1 cellular context compared by ENCODE assay signal in the genomic region with DNA sequence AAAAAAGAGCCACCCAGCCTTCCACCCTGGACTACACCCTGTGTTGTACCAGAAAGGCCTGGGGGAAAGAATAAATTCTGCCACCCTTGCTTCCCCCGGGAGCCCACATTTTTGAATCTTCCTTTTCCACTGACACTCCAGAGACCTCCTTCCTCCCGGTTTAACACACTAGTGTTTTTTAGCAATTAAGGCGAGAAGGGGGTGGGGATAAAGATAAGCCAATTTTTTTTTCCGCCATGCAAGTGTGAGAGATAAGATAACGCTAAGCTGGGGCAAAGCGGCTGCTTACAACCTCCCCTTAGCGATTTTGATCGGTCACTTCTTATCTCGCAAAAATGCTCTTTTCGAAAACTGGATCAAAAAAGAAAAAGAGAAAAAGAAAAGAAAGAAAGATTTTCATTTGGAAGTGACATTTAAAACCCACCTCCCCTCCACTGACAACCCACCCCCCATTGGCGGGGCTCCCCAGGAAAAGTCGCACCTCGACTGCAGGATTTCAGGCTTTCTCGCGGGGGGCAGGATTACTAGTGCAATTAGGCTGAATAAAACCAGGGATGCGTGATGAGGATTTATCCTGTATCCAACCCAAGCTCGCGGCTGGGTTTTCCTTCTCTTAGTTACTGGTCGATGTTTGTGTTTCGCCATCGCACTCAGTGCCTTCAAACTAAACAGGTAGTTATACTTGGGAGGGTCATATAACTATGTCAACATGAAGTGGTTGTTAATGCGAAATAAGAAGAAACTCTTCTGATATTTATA.
TF ChIP-seq lines count a peak whose summit lies in the region.

No MANE protein-coding gene starts in this region.

TF ChIP-seq in K562, 482 proteins besides CTCF, POLR2A, EP300 and RAD21 (continued from another document and continues in another):
- TF ChIP-seq SMARCB1 (IDR thresholded peaks at IDR 0.05; ENCODE audit: insufficient read length, low read depth), result no peak
- no peak for TF ChIP-seq KDM2B (CRISPR knock-in tag; IDR thresholded peaks at IDR 0.05)
- TF ChIP-seq, protein P1, sequence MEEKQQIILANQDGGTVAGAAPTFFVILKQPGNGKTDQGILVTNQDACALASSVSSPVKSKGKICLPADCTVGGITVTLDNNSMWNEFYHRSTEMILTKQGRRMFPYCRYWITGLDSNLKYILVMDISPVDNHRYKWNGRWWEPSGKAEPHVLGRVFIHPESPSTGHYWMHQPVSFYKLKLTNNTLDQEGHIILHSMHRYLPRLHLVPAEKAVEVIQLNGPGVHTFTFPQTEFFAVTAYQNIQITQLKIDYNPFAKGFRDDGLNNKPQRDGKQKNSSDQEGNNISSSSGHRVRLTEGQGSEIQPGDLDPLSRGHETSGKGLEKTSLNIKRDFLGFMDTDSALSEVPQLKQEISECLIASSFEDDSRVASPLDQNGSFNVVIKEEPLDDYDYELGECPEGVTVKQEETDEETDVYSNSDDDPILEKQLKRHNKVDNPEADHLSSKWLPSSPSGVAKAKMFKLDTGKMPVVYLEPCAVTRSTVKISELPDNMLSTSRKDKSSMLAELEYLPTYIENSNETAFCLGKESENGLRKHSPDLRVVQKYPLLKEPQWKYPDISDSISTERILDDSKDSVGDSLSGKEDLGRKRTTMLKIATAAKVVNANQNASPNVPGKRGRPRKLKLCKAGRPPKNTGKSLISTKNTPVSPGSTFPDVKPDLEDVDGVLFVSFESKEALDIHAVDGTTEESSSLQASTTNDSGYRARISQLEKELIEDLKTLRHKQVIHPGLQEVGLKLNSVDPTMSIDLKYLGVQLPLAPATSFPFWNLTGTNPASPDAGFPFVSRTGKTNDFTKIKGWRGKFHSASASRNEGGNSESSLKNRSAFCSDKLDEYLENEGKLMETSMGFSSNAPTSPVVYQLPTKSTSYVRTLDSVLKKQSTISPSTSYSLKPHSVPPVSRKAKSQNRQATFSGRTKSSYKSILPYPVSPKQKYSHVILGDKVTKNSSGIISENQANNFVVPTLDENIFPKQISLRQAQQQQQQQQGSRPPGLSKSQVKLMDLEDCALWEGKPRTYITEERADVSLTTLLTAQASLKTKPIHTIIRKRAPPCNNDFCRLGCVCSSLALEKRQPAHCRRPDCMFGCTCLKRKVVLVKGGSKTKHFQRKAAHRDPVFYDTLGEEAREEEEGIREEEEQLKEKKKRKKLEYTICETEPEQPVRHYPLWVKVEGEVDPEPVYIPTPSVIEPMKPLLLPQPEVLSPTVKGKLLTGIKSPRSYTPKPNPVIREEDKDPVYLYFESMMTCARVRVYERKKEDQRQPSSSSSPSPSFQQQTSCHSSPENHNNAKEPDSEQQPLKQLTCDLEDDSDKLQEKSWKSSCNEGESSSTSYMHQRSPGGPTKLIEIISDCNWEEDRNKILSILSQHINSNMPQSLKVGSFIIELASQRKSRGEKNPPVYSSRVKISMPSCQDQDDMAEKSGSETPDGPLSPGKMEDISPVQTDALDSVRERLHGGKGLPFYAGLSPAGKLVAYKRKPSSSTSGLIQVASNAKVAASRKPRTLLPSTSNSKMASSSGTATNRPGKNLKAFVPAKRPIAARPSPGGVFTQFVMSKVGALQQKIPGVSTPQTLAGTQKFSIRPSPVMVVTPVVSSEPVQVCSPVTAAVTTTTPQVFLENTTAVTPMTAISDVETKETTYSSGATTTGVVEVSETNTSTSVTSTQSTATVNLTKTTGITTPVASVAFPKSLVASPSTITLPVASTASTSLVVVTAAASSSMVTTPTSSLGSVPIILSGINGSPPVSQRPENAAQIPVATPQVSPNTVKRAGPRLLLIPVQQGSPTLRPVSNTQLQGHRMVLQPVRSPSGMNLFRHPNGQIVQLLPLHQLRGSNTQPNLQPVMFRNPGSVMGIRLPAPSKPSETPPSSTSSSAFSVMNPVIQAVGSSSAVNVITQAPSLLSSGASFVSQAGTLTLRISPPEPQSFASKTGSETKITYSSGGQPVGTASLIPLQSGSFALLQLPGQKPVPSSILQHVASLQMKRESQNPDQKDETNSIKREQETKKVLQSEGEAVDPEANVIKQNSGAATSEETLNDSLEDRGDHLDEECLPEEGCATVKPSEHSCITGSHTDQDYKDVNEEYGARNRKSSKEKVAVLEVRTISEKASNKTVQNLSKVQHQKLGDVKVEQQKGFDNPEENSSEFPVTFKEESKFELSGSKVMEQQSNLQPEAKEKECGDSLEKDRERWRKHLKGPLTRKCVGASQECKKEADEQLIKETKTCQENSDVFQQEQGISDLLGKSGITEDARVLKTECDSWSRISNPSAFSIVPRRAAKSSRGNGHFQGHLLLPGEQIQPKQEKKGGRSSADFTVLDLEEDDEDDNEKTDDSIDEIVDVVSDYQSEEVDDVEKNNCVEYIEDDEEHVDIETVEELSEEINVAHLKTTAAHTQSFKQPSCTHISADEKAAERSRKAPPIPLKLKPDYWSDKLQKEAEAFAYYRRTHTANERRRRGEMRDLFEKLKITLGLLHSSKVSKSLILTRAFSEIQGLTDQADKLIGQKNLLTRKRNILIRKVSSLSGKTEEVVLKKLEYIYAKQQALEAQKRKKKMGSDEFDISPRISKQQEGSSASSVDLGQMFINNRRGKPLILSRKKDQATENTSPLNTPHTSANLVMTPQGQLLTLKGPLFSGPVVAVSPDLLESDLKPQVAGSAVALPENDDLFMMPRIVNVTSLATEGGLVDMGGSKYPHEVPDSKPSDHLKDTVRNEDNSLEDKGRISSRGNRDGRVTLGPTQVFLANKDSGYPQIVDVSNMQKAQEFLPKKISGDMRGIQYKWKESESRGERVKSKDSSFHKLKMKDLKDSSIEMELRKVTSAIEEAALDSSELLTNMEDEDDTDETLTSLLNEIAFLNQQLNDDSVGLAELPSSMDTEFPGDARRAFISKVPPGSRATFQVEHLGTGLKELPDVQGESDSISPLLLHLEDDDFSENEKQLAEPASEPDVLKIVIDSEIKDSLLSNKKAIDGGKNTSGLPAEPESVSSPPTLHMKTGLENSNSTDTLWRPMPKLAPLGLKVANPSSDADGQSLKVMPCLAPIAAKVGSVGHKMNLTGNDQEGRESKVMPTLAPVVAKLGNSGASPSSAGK (IDR thresholded peaks at IDR 0.05), result no peak
- TF ChIP-seq, protein P2, sequence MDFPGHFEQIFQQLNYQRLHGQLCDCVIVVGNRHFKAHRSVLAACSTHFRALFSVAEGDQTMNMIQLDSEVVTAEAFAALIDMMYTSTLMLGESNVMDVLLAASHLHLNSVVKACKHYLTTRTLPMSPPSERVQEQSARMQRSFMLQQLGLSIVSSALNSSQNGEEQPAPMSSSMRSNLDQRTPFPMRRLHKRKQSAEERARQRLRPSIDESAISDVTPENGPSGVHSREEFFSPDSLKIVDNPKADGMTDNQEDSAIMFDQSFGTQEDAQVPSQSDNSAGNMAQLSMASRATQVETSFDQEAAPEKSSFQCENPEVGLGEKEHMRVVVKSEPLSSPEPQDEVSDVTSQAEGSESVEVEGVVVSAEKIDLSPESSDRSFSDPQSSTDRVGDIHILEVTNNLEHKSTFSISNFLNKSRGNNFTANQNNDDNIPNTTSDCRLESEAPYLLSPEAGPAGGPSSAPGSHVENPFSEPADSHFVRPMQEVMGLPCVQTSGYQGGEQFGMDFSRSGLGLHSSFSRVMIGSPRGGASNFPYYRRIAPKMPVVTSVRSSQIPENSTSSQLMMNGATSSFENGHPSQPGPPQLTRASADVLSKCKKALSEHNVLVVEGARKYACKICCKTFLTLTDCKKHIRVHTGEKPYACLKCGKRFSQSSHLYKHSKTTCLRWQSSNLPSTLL (IDR thresholded peaks at IDR 0.05), result no peak
- TF ChIP-seq, protein P3, sequence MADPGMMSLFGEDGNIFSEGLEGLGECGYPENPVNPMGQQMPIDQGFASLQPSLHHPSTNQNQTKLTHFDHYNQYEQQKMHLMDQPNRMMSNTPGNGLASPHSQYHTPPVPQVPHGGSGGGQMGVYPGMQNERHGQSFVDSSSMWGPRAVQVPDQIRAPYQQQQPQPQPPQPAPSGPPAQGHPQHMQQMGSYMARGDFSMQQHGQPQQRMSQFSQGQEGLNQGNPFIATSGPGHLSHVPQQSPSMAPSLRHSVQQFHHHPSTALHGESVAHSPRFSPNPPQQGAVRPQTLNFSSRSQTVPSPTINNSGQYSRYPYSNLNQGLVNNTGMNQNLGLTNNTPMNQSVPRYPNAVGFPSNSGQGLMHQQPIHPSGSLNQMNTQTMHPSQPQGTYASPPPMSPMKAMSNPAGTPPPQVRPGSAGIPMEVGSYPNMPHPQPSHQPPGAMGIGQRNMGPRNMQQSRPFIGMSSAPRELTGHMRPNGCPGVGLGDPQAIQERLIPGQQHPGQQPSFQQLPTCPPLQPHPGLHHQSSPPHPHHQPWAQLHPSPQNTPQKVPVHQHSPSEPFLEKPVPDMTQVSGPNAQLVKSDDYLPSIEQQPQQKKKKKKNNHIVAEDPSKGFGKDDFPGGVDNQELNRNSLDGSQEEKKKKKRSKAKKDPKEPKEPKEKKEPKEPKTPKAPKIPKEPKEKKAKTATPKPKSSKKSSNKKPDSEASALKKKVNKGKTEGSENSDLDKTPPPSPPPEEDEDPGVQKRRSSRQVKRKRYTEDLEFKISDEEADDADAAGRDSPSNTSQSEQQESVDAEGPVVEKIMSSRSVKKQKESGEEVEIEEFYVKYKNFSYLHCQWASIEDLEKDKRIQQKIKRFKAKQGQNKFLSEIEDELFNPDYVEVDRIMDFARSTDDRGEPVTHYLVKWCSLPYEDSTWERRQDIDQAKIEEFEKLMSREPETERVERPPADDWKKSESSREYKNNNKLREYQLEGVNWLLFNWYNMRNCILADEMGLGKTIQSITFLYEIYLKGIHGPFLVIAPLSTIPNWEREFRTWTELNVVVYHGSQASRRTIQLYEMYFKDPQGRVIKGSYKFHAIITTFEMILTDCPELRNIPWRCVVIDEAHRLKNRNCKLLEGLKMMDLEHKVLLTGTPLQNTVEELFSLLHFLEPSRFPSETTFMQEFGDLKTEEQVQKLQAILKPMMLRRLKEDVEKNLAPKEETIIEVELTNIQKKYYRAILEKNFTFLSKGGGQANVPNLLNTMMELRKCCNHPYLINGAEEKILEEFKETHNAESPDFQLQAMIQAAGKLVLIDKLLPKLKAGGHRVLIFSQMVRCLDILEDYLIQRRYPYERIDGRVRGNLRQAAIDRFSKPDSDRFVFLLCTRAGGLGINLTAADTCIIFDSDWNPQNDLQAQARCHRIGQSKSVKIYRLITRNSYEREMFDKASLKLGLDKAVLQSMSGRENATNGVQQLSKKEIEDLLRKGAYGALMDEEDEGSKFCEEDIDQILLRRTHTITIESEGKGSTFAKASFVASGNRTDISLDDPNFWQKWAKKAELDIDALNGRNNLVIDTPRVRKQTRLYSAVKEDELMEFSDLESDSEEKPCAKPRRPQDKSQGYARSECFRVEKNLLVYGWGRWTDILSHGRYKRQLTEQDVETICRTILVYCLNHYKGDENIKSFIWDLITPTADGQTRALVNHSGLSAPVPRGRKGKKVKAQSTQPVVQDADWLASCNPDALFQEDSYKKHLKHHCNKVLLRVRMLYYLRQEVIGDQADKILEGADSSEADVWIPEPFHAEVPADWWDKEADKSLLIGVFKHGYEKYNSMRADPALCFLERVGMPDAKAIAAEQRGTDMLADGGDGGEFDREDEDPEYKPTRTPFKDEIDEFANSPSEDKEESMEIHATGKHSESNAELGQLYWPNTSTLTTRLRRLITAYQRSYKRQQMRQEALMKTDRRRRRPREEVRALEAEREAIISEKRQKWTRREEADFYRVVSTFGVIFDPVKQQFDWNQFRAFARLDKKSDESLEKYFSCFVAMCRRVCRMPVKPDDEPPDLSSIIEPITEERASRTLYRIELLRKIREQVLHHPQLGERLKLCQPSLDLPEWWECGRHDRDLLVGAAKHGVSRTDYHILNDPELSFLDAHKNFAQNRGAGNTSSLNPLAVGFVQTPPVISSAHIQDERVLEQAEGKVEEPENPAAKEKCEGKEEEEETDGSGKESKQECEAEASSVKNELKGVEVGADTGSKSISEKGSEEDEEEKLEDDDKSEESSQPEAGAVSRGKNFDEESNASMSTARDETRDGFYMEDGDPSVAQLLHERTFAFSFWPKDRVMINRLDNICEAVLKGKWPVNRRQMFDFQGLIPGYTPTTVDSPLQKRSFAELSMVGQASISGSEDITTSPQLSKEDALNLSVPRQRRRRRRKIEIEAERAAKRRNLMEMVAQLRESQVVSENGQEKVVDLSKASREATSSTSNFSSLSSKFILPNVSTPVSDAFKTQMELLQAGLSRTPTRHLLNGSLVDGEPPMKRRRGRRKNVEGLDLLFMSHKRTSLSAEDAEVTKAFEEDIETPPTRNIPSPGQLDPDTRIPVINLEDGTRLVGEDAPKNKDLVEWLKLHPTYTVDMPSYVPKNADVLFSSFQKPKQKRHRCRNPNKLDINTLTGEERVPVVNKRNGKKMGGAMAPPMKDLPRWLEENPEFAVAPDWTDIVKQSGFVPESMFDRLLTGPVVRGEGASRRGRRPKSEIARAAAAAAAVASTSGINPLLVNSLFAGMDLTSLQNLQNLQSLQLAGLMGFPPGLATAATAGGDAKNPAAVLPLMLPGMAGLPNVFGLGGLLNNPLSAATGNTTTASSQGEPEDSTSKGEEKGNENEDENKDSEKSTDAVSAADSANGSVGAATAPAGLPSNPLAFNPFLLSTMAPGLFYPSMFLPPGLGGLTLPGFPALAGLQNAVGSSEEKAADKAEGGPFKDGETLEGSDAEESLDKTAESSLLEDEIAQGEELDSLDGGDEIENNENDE (IDR thresholded peaks at IDR 0.05; ENCODE audit: low read depth, low read length), result no peak
- TF ChIP-seq, protein P4, sequence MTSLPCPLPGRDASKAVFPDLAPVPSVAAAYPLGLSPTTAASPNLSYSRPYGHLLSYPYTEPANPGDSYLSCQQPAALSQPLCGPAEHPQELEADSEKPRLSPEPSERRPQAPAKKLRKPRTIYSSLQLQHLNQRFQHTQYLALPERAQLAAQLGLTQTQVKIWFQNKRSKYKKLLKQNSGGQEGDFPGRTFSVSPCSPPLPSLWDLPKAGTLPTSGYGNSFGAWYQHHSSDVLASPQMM (CRISPR knock-in tag; IDR thresholded peaks at IDR 0.05), result no peak
- TF ChIP-seq, protein P5, sequence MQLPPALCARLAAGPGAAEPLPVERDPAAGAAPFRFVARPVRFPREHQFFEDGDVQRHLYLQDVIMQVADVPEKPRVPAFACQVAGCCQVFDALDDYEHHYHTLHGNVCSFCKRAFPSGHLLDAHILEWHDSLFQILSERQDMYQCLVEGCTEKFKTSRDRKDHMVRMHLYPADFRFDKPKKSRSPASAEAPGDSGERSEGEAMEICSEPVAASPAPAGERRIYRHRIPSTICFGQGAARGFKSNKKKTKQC (CRISPR knock-in tag; IDR thresholded peaks at IDR 0.05), result no peak
- TF ChIP-seq, protein P6, sequence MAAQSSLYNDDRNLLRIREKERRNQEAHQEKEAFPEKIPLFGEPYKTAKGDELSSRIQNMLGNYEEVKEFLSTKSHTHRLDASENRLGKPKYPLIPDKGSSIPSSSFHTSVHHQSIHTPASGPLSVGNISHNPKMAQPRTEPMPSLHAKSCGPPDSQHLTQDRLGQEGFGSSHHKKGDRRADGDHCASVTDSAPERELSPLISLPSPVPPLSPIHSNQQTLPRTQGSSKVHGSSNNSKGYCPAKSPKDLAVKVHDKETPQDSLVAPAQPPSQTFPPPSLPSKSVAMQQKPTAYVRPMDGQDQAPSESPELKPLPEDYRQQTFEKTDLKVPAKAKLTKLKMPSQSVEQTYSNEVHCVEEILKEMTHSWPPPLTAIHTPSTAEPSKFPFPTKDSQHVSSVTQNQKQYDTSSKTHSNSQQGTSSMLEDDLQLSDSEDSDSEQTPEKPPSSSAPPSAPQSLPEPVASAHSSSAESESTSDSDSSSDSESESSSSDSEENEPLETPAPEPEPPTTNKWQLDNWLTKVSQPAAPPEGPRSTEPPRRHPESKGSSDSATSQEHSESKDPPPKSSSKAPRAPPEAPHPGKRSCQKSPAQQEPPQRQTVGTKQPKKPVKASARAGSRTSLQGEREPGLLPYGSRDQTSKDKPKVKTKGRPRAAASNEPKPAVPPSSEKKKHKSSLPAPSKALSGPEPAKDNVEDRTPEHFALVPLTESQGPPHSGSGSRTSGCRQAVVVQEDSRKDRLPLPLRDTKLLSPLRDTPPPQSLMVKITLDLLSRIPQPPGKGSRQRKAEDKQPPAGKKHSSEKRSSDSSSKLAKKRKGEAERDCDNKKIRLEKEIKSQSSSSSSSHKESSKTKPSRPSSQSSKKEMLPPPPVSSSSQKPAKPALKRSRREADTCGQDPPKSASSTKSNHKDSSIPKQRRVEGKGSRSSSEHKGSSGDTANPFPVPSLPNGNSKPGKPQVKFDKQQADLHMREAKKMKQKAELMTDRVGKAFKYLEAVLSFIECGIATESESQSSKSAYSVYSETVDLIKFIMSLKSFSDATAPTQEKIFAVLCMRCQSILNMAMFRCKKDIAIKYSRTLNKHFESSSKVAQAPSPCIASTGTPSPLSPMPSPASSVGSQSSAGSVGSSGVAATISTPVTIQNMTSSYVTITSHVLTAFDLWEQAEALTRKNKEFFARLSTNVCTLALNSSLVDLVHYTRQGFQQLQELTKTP (IDR thresholded peaks at IDR 0.05; ENCODE audit: low read depth in 1 of 2, partially characterized antibody in 2 of 2), result peak in 1 of 2 experiments; percentile 31
- TF ChIP-seq PCBP1 (IDR thresholded peaks at IDR 0.05; ENCODE audit: low read depth, low read length, poor library complexity, severe bottlenecking), result no peak
